Comparison of ENCODE assay signal across 1 cellular context in genomic region chr7:99374121-99375064, GRCh38.
A peak's percentile ranks its signal among the peaks of the same experiment; 100 is the strongest.
TF ChIP-seq lines count a peak whose summit lies in the region.

ARPC1B (plus strand) TSS chr7:99374730; CDS start chr7:99385715, 10,985 bp downstream.

TF ChIP-seq in HEK293, 187 proteins besides CTCF, POLR2A, EP300 and RAD21 (continued from another document):
- TF ChIP-seq, protein P1, sequence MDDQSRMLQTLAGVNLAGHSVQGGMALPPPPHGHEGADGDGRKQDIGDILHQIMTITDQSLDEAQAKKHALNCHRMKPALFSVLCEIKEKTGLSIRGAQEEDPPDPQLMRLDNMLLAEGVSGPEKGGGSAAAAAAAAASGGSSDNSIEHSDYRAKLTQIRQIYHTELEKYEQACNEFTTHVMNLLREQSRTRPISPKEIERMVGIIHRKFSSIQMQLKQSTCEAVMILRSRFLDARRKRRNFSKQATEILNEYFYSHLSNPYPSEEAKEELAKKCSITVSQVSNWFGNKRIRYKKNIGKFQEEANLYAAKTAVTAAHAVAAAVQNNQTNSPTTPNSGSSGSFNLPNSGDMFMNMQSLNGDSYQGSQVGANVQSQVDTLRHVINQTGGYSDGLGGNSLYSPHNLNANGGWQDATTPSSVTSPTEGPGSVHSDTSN (CRISPR knock-in tag; IDR thresholded peaks at IDR 0.05), result no peak
- TF ChIP-seq ZNF600 (tag by site-specific recombination; IDR thresholded peaks at IDR 0.05) (no peak), ZNF530 (tag by site-specific recombination; IDR thresholded peaks at IDR 0.05; ENCODE audit: low read depth) (no peak), ZBTB49 (tag by site-specific recombination; IDR thresholded peaks at IDR 0.05; ENCODE audit: low read depth) (no peak), ZNF707 (tag by site-specific recombination; IDR thresholded peaks at IDR 0.05) (no peak), ZNF544 (tag by site-specific recombination; IDR thresholded peaks at IDR 0.05) (no peak), ZNF629 (tag by site-specific recombination; IDR thresholded peaks at IDR 0.05) (no peak), ZFP41 (tag by site-specific recombination; IDR thresholded peaks at IDR 0.05; ENCODE audit: borderline replicate concordance) (no peak), FEZF1 (tag by site-specific recombination; IDR thresholded peaks at IDR 0.05) (no peak), ZNF133 (tag by site-specific recombination; IDR thresholded peaks at IDR 0.05) (no peak), ZNF266 (tag by site-specific recombination; IDR thresholded peaks at IDR 0.05; ENCODE audit: low read depth) (no peak), KLF1 (tag by site-specific recombination; IDR thresholded peaks at IDR 0.05) (peak; percentile 64), ZFP3 (tag by site-specific recombination; IDR thresholded peaks at IDR 0.05; ENCODE audit: low read depth) (no peak), ZSCAN16 (tag by site-specific recombination; IDR thresholded peaks at IDR 0.05) (0 out of 2 replicates have a peak, but pooled peaks have one; percentile 35), SP3 (tag by site-specific recombination; IDR thresholded peaks at IDR 0.05) (peak; percentile 62), SP7 (tag by site-specific recombination; IDR thresholded peaks at IDR 0.05) (0 out of 2 replicates have a peak, but pooled peaks have one; percentile 28), PRDM1 (tag by site-specific recombination; IDR thresholded peaks at IDR 0.05) (no peak), ZNF510 (tag by site-specific recombination; IDR thresholded peaks at IDR 0.05; ENCODE audit: insufficient replicate concordance) (no peak), ZNF394 (tag by site-specific recombination; IDR thresholded peaks at IDR 0.05; ENCODE audit: borderline replicate concordance) (no peak), ZSCAN5A (tag by site-specific recombination; IDR thresholded peaks at IDR 0.05) (0 out of 2 replicates have a peak, but pooled peaks have one; percentile 35), ZNF221 (tag by site-specific recombination; IDR thresholded peaks at IDR 0.05; ENCODE audit: borderline replicate concordance) (no peak), SALL2 (tag by site-specific recombination; IDR thresholded peaks at IDR 0.05; ENCODE audit: borderline replicate concordance) (no peak), GLI4 (tag by site-specific recombination; IDR thresholded peaks at IDR 0.05) (no peak), ZBTB11 (tag by site-specific recombination; conservative IDR thresholded peaks at IDR 0.05; ENCODE audit: low read depth) (no peak), ZNF830 (tag by site-specific recombination; IDR thresholded peaks at IDR 0.05; ENCODE audit: low read depth) (no peak), KLF9 (tag by site-specific recombination; IDR thresholded peaks at IDR 0.05; ENCODE audit: low read depth) (peak; percentile 66), ZBTB7A (tag by site-specific recombination; IDR thresholded peaks at IDR 0.05; ENCODE audit: low read depth) (no peak), ZNF24 (tag by site-specific recombination; IDR thresholded peaks at IDR 0.05) (no peak), SCRT2 (tag by site-specific recombination; IDR thresholded peaks at IDR 0.05) (no peak), ZNF48 (tag by site-specific recombination; IDR thresholded peaks at IDR 0.05) (no peak), ZNF202 (tag by site-specific recombination; IDR thresholded peaks at IDR 0.05; ENCODE audit: borderline replicate concordance) (no peak)
- TF ChIP-seq, protein P2, sequence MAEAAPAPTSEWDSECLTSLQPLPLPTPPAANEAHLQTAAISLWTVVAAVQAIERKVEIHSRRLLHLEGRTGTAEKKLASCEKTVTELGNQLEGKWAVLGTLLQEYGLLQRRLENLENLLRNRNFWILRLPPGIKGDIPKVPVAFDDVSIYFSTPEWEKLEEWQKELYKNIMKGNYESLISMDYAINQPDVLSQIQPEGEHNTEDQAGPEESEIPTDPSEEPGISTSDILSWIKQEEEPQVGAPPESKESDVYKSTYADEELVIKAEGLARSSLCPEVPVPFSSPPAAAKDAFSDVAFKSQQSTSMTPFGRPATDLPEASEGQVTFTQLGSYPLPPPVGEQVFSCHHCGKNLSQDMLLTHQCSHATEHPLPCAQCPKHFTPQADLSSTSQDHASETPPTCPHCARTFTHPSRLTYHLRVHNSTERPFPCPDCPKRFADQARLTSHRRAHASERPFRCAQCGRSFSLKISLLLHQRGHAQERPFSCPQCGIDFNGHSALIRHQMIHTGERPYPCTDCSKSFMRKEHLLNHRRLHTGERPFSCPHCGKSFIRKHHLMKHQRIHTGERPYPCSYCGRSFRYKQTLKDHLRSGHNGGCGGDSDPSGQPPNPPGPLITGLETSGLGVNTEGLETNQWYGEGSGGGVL (tag by site-specific recombination; IDR thresholded peaks at IDR 0.05), result peak; percentile 82
- TF ChIP-seq, protein P3, sequence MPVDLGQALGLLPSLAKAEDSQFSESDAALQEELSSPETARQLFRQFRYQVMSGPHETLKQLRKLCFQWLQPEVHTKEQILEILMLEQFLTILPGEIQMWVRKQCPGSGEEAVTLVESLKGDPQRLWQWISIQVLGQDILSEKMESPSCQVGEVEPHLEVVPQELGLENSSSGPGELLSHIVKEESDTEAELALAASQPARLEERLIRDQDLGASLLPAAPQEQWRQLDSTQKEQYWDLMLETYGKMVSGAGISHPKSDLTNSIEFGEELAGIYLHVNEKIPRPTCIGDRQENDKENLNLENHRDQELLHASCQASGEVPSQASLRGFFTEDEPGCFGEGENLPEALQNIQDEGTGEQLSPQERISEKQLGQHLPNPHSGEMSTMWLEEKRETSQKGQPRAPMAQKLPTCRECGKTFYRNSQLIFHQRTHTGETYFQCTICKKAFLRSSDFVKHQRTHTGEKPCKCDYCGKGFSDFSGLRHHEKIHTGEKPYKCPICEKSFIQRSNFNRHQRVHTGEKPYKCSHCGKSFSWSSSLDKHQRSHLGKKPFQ (tag by site-specific recombination; IDR thresholded peaks at IDR 0.05), result no peak
- TF ChIP-seq, protein P4, sequence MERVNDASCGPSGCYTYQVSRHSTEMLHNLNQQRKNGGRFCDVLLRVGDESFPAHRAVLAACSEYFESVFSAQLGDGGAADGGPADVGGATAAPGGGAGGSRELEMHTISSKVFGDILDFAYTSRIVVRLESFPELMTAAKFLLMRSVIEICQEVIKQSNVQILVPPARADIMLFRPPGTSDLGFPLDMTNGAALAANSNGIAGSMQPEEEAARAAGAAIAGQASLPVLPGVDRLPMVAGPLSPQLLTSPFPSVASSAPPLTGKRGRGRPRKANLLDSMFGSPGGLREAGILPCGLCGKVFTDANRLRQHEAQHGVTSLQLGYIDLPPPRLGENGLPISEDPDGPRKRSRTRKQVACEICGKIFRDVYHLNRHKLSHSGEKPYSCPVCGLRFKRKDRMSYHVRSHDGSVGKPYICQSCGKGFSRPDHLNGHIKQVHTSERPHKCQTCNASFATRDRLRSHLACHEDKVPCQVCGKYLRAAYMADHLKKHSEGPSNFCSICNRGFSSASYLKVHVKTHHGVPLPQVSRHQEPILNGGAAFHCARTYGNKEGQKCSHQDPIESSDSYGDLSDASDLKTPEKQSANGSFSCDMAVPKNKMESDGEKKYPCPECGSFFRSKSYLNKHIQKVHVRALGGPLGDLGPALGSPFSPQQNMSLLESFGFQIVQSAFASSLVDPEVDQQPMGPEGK (tag by site-specific recombination; IDR thresholded peaks at IDR 0.05), result peak; percentile 64; the same call in 1 of the 2 replicates
